1 cellular context compared by ENCODE assay signal in the genomic region with DNA sequence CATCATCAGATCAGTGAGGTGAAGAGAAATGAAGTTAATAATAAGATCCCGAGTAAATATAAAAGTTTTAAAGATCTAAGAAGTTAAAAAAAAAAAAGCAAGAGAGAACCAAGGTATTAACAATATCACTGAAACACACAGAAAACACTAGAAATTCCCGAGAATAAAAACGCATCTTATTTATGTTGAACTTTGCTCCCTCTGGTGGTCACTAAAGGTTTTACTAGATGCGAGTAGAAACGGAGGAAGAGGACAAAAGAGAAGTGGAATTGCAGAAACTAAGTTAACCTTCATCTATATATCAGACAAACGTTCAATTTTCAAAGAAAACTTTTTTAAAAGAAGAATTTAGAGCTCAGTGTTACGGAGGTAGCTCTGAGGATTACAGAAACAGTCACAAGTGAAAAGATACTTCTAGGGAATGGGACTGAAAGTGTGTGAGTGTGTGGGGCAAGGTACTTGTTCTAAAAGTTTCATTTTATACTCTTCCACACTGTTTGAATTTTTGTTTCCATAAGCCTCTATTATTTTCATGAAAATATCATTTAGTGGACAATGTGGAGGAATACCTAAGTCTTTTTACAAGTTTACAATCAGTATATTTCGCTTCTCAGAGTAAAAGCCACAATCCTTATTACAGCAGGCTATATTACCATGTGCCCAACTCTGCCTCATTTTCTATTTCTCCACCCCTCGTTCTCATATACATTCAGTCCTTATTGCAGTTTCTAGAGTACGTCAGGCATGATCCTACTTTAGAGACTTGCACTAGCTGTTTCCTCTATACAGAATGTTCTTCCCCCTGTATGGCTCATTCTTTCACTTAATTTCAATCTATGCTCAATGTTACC.
TF ChIP-seq lines count a peak whose summit lies in the region.

No MANE protein-coding gene starts in this region.

TF ChIP-seq in HCT116, 20 proteins besides CTCF, POLR2A, EP300 and RAD21 (continued from another document):
- TF ChIP-seq CEBPB (IDR thresholded peaks at IDR 0.05; ENCODE audit: low read depth), result no peak
- TF ChIP-seq, protein P1, sequence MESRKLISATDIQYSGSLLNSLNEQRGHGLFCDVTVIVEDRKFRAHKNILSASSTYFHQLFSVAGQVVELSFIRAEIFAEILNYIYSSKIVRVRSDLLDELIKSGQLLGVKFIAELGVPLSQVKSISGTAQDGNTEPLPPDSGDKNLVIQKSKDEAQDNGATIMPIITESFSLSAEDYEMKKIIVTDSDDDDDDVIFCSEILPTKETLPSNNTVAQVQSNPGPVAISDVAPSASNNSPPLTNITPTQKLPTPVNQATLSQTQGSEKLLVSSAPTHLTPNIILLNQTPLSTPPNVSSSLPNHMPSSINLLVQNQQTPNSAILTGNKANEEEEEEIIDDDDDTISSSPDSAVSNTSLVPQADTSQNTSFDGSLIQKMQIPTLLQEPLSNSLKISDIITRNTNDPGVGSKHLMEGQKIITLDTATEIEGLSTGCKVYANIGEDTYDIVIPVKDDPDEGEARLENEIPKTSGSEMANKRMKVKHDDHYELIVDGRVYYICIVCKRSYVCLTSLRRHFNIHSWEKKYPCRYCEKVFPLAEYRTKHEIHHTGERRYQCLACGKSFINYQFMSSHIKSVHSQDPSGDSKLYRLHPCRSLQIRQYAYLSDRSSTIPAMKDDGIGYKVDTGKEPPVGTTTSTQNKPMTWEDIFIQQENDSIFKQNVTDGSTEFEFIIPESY (IDR thresholded peaks at IDR 0.05; ENCODE audit: extremely low read depth, insufficient replicate concordance, low read length), result no peak
- no peak for TF ChIP-seq EZH2phosphoT487 (IDR thresholded peaks at IDR 0.05; ENCODE audit: borderline replicate concordance)
